Comparison of ENCODE assay signal across 18 cellular contexts in genomic region chr13:24224232-24224680, GRCh38.
DNase-seq lines count a peak whose midpoint lies in the region; ATAC-seq and TF ChIP-seq lines count a peak whose summit lies in the region.
"Had no signal": no experiment of that assay in that cellular context is flagged by ENCODE, and none has a peak within 500 bp of the region (broad histone marks: within the 10 kb centered on the region; RNA-seq: fewer than 3 reads in every experiment).

No MANE protein-coding gene starts in this region.

- H3K36me3 Mint-ChIP-seq in activated CD8-positive, alpha-beta memory T cell treated with anti-CD3 and anti-CD28 coated beads, Interleukin-2, amount 10 ng/mL, durations not matched to agents 7 days and 5 days: no peaks in the 10 kb centered on the region
- H3K36me3 Mint-ChIP-seq in activated naive CD8-positive, alpha-beta T cell treated with anti-CD3 and anti-CD28 coated beads, Interleukin-2, amount 50 U/mL, for 24 hours (ENCODE audit: low read depth): peaks cover 2% of the 10 kb centered on the region

- H3K4me3 ChIP-seq in spleen: peak overlapping the region; percentile 12 to 65 (median 22)
- H3K4me3 ChIP-seq in coronary artery: no peak overlapping the region
- H3K4me3 ChIP-seq: A549, GM23338, transverse colon had no signal

- H3K4me1 Mint-ChIP-seq in activated CD8-positive, alpha-beta memory T cell treated with anti-CD3 and anti-CD28 coated beads, Interleukin-2, amount 10 ng/mL, durations not matched to agents 7 days and 5 days: peaks cover 44% of the 10 kb centered on the region
- peaks cover 40% of the 10 kb centered on the region for H3K4me1 Mint-ChIP-seq in activated naive CD8-positive, alpha-beta T cell treated with anti-CD3 and anti-CD28 coated beads, Interleukin-2, amount 50 U/mL, for 24 hours

- TF ChIP-seq CTCF in spleen (IDR thresholded peaks at IDR 0.05 in 8 of 11, conservative IDR thresholded peaks at IDR 0.05 in 3 of 11): no peak
- TF ChIP-seq CTCF in coronary artery (IDR thresholded peaks at IDR 0.05): no peak

- peak overlapping the region; percentile 67 for H3K4me3 Mint-ChIP-seq in activated CD8-positive, alpha-beta memory T cell treated with anti-CD3 and anti-CD28 coated beads, Interleukin-2, amount 10 ng/mL, durations not matched to agents 7 days and 5 days
- peak overlapping the region; percentile 46 for H3K4me3 Mint-ChIP-seq in activated naive CD8-positive, alpha-beta T cell treated with anti-CD3 and anti-CD28 coated beads, Interleukin-2, amount 50 U/mL, for 24 hours
- H3K4me3 Mint-ChIP-seq: GM23338 had no signal

- H3K27ac Mint-ChIP-seq in activated CD8-positive, alpha-beta memory T cell treated with anti-CD3 and anti-CD28 coated beads, Interleukin-2, amount 10 ng/mL, durations not matched to agents 7 days and 5 days: peak overlapping the region; percentile 85
- H3K27ac Mint-ChIP-seq in activated naive CD8-positive, alpha-beta T cell treated with anti-CD3 and anti-CD28 coated beads, Interleukin-2, amount 50 U/mL, for 24 hours: no peak overlapping the region
- H3K27ac Mint-ChIP-seq: GM23338, progenitor cell of endocrine pancreas had no signal

- H3K36me3 ChIP-seq in spleen: peaks cover 0 to 16% (median 0%) of the 10 kb centered on the region in 6 donors
- H3K36me3 ChIP-seq: transverse colon had no signal

- 18 to 65% (median 44%) methylated on average over 6 to 9 of the region's 9 CpGs for WGBS in spleen, 5 donors

- intact Hi-C loops in spleen (cut with DNase I; ENCODE audit: low total_unique reads): loop anchor here (5.0 to 10.0 kb wide), 3 partner anchors 172 to 759 kb away; no protein-coding TSS in a partner anchor

- peak; percentile 35 for ATAC-seq in activated CD8-positive, alpha-beta memory T cell treated with anti-CD3 and anti-CD28 coated beads, Interleukin-2, amount 10 ng/mL, durations not matched to agents 7 days and 5 days
- peak; percentile 13 for ATAC-seq in GM21723 (IDR thresholded peaks at IDR 0.05; ENCODE audit: unreplicated experiment)
- no peak for ATAC-seq in activated naive CD8-positive, alpha-beta T cell treated with anti-CD3 and anti-CD28 coated beads, Interleukin-2, amount 50 U/mL, for 24 hours
- no peak for ATAC-seq in GM19035 (IDR thresholded peaks at IDR 0.05; ENCODE audit: unreplicated experiment)
- ATAC-seq: A549, GM23338 had no signal

- H3K27me3 Mint-ChIP-seq in activated CD8-positive, alpha-beta memory T cell treated with anti-CD3 and anti-CD28 coated beads, Interleukin-2, amount 10 ng/mL, durations not matched to agents 7 days and 5 days: no peaks in the 10 kb centered on the region
- no peaks in the 10 kb centered on the region for H3K27me3 Mint-ChIP-seq in activated naive CD8-positive, alpha-beta T cell treated with anti-CD3 and anti-CD28 coated beads, Interleukin-2, amount 50 U/mL, for 24 hours
- H3K27me3 Mint-ChIP-seq: progenitor cell of endocrine pancreas had no signal

- no peak for DNase-seq in activated CD8-positive, alpha-beta memory T cell treated with anti-CD3 and anti-CD28 coated beads, Interleukin-2, amount 10 ng/mL, durations not matched to agents 7 days and 5 days
- DNase-seq in activated CD8-positive, alpha-beta memory T cell treated with anti-CD3 and anti-CD28 coated beads, Interleukin-2, amount 50 U/mL, for 4 hours: no peak
- DNase-seq in activated naive CD8-positive, alpha-beta T cell treated with anti-CD3 and anti-CD28 coated beads, Interleukin-2, amount 50 U/mL, for 24 hours: no peak
- DNase-seq in spleen (no peak), cerebellar cortex (ENCODE audit: low spot score) (no peak), coronary artery (ENCODE audit: low spot score) (no peak)
- DNase-seq: dermis blood vessel endothelial cell, mesendoderm, NCI-H1694, NCI-H774, Right ventricle myocardium superior, transverse colon had no signal

- CTCF ChIA-PET in activated CD8-positive, alpha-beta memory T cell treated with anti-CD3 and anti-CD28 coated beads, Interleukin-2, amount 10 ng/mL, durations not matched to agents 7 days and 5 days (lab: Charles Lee): interaction anchor here (0.7 to 3.8 kb wide), 10 partner anchors 11 to 263 kb away, joined by 3 to 28 read pairs (median 4); no protein-coding TSS in a partner anchor

- H3K9me3 Mint-ChIP-seq in activated CD8-positive, alpha-beta memory T cell treated with anti-CD3 and anti-CD28 coated beads, Interleukin-2, amount 10 ng/mL, durations not matched to agents 7 days and 5 days (ENCODE audit: low read depth): no peaks in the 10 kb centered on the region
- H3K9me3 Mint-ChIP-seq in activated naive CD8-positive, alpha-beta T cell treated with anti-CD3 and anti-CD28 coated beads, Interleukin-2, amount 50 U/mL, for 24 hours: no peaks in the 10 kb centered on the region
- H3K9me3 Mint-ChIP-seq: GM23338 had no signal

- peak overlapping the region; percentile 33 to 80 (median 72) for H3K27ac ChIP-seq in spleen
- no peak overlapping the region for H3K27ac ChIP-seq in coronary artery
- H3K27ac ChIP-seq: A549, KMS-11, transverse colon had no signal

- H3K27me3 ChIP-seq in spleen (replicated peaks in 1 of 7): no peaks in the 10 kb centered on the region
- H3K27me3 ChIP-seq: transverse colon had no signal

- no peak for TF ChIP-seq POLR2A in spleen (IDR thresholded peaks at IDR 0.05)

- H3K9me3 ChIP-seq in spleen: no peaks in the 10 kb centered on the region
- H3K9me3 ChIP-seq: A549, transverse colon had no signal

- peaks cover 23 to 90% (median 63%) of the 10 kb centered on the region in 6 donors for H3K4me1 ChIP-seq in spleen

Comparison
In these comparisons a context has a peak if more than half of its experiments do, and no peak if none do; other contexts are left out.
1. ATAC-seq: peak in activated CD8-positive, alpha-beta memory T cell treated with anti-CD3 and anti-CD28 coated beads, Interleukin-2, amount 10 ng/mL, durations not matched to agents 7 days and 5 days (single experiment) and GM21723 (single experiment); none in activated naive CD8-positive, alpha-beta T cell treated with anti-CD3 and anti-CD28 coated beads, Interleukin-2, amount 50 U/mL, for 24 hours (single experiment) and GM19035 (single experiment).
2. H3K27ac ChIP-seq: peak in spleen (8 of 8); none in coronary artery (0 of 2).